Comparison of ENCODE assay signal across 12 cellular contexts in the genomic region with DNA sequence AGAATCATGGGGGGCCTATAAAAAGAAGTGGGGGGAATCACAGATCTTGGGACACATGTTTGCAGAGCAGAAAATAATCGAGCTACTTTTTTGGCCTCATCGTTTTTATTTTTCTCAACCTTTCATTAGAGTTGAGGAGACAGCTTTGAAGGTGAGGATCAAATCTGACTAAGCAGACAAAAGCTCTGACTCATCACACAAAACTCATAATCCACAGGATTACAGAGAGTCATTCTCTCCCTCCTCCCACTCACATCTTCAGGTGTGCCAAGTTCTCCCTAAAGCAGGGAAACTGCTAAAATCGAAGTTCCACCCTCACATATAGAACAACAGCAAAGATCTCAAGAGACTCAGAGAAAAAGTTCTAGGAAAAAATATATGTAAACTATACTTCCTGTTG. TPM values are rescaled to one million over a fixed set of nuclear protein-coding genes. Genes with fewer than 3 reads are reported as not detected.
DNase-seq lines count a peak whose midpoint lies in the region; ATAC-seq and TF ChIP-seq lines count a peak whose summit lies in the region.
"Had no signal": no experiment of that assay in that cellular context is flagged by ENCODE, and none has a peak within 500 bp of the region (broad histone marks: within the 10 kb centered on the region; RNA-seq: fewer than 3 reads in every experiment).

No MANE protein-coding gene starts in this region.

- no peaks in the 10 kb centered on the region for H3K27me3 Mint-ChIP-seq in H9 (ENCODE audit: low read depth)
- H3K27me3 Mint-ChIP-seq: activated B cell treated with CpG ODN at 0.5 μM for 24 hours had no signal

- H3K4me1 ChIP-seq in H9 (ENCODE audit: insufficient read depth, low read length): no peaks in the 10 kb centered on the region; the same call in 1 of the 2 replicates

- no peak overlapping the region for H3K4me3 ChIP-seq in fibroblast of pulmonary artery (replicated peaks; ENCODE audit: low read depth, low read length)

- H2BK12ac ChIP-seq in H9 (ENCODE audit: insufficient read length, low read depth, low read length): no peak overlapping the region

- no peak overlapping the region for H3K4me3 Mint-ChIP-seq in H9
- H3K4me3 Mint-ChIP-seq: activated B cell treated with CpG ODN at 0.5 μM for 24 hours, B cell had no signal

- H2BK20ac ChIP-seq in H9 (ENCODE audit: low read depth, low read length, poor library complexity, severe bottlenecking): no peak overlapping the region

- no peak overlapping the region for H2BK120ac ChIP-seq in H9 (ENCODE audit: low read depth, low read length, poor library complexity, severe bottlenecking)

- H3K56ac ChIP-seq in H9 (ENCODE audit: insufficient read length, low read depth, low read length): no peak overlapping the region

- TF ChIP-seq CTCF in H9 (conservative IDR thresholded peaks at IDR 0.05) (no peak), fibroblast of pulmonary artery (IDR thresholded peaks at IDR 0.05; ENCODE audit: low read length, missing control alignments) (no peak)

- H3K4me2 ChIP-seq in H9 (ENCODE audit: insufficient read depth, insufficient read length, low read length): no peak overlapping the region

- no peak overlapping the region for H3K18ac ChIP-seq in H9 (ENCODE audit: insufficient read length, low read depth, low read length)

- WGBS in H9 (ENCODE audit: extremely low coverage, insufficient read length, low lambda C conversion rate): no CpG with 5 or more reads among the region's 3 CpGs

- H4K8ac ChIP-seq in H9 (replicated peaks; ENCODE audit: insufficient read length, low read depth, low read length): no peak overlapping the region

- no peak overlapping the region for H4K5ac ChIP-seq in H9 (ENCODE audit: insufficient read length, low read depth, low read length)

- H3K9me3 ChIP-seq in H9 (ENCODE audit: control insufficient read depth, low read depth, low read length): no peaks in the 10 kb centered on the region

- peaks cover 1% of the 10 kb centered on the region; the same call in 1 of the 2 replicates for H3K79me2 ChIP-seq in H9 (ENCODE audit: insufficient read depth, low read length)

- peaks cover 0 to 16% (median 4%) of the 10 kb centered on the region in 3 experiments; a peak in 4 of 7 replicates for H3K36me3 Mint-ChIP-seq in H9 (ENCODE audit: insufficient read depth in 1 of 3, low read depth in 3 of 3)

- no peak overlapping the region for H2BK5ac ChIP-seq in H9 (ENCODE audit: insufficient read length, low read length)

- no peak overlapping the region for H2AK5ac ChIP-seq in H9 (ENCODE audit: insufficient read length, low read length)

- peaks cover 12 to 13% of the 10 kb centered on the region in 2 experiments for H3K4me1 Mint-ChIP-seq in H9
- H3K4me1 Mint-ChIP-seq: activated B cell treated with CpG ODN at 0.5 μM for 24 hours had no signal

- H3K4ac ChIP-seq in H9 (ENCODE audit: low read depth, low read length): no peak overlapping the region

- no peaks in the 10 kb centered on the region for H3K23me2 ChIP-seq in H9 (ENCODE audit: insufficient read length, low read depth, low read length, poor library complexity, severe bottlenecking)

- H3K27ac ChIP-seq in H9 (ENCODE audit: insufficient read length, low read depth, low read length): no peak overlapping the region

- no peak overlapping the region for H3K9ac ChIP-seq in H9 (ENCODE audit: extremely low read depth, insufficient read length, low read length)

- no peaks in the 10 kb centered on the region for H3K9me3 Mint-ChIP-seq in H9
- H3K9me3 Mint-ChIP-seq: activated B cell treated with CpG ODN at 0.5 μM for 24 hours had no signal

- H4K91ac ChIP-seq in H9 (ENCODE audit: insufficient read length, low read depth, low read length): no peak overlapping the region

- no peak overlapping the region for H3K14ac ChIP-seq in H9 (ENCODE audit: insufficient read depth, low read length)

- H3K27ac Mint-ChIP-seq in H9: peak overlapping the region in 2 of 3 experiments; percentile 45 to 74; a peak in 4 of 7 replicates
- H3K27ac Mint-ChIP-seq: activated B cell treated with CpG ODN at 0.5 μM for 24 hours, B cell had no signal

- H4K20me1 ChIP-seq in H9 (ENCODE audit: control insufficient read depth, insufficient read depth, insufficient read length): no peaks in the 10 kb centered on the region

- no peak overlapping the region for H3T11ph ChIP-seq in H9 (ENCODE audit: low read length)

- H3K23ac ChIP-seq in H9 (ENCODE audit: insufficient read length, low read depth, low read length): no peak overlapping the region

- H3K27me3 ChIP-seq in H9 (ENCODE audit: insufficient read depth, low read length): no peaks in the 10 kb centered on the region

- no peak overlapping the region for H2BK15ac ChIP-seq in H9 (ENCODE audit: low read depth, low read length)

- ATAC-seq in HG03442 (IDR thresholded peaks at IDR 0.05; ENCODE audit: unreplicated experiment): no peak
- no peak for ATAC-seq in GM19467 (IDR thresholded peaks at IDR 0.05; ENCODE audit: unreplicated experiment)

- H3K79me1 ChIP-seq in H9 (ENCODE audit: insufficient read depth, low read depth, low read length, poor library complexity, severe bottlenecking): peaks cover 4% of the 10 kb centered on the region

- peak; percentile 75 for DNase-seq in A172 (ENCODE audit: low spot score)
- no peak for DNase-seq in H9
- peak; percentile 17 for DNase-seq in SW480 (ENCODE audit: low spot score)
- peak; percentile 55 for DNase-seq in fibroblast of pulmonary artery (ENCODE audit: low read depth)
- no peak for DNase-seq in effector CD4-positive, alpha-beta T cell
- DNase-seq in OCI-M2 (lab: John Stamatoyannopoulos, UW; ENCODE audit: unreplicated experiment): no peak
- DNase-seq: activated B cell treated with CpG ODN at 0.5 μM for 24 hours; activated naive CD4-positive, alpha-beta T cell treated with Interleukin-2 at 50 U/mL for 16 hours; NCI-H187 had no signal

- H2AFZ ChIP-seq in H9 (ENCODE audit: low read length): no peak overlapping the region

RNA-seq across cellular contexts. Expression of a gene that starts 15.6 kb away (rescaled TPM):
- 25.3 and 43.4 TPM in 2 replicates for total RNA-seq in A172 (2014; rRNA removed; shearing (Covaris generic))
- 54.9 and 55.6 TPM in 2 replicates for total RNA-seq in H9 (2021)

Comparison
In these comparisons a context has a peak if more than half of its experiments do, and no peak if none do; other contexts are left out.
1. DNase-seq: peak in A172 (single experiment), SW480 (single experiment) and fibroblast of pulmonary artery (single experiment); none in H9 (single experiment), effector CD4-positive, alpha-beta T cell (single experiment) and OCI-M2 (single experiment).